Comparison of ENCODE assay signal across 16 cellular contexts in genomic region chrX:116318672-116319071, GRCh38.
"Had no signal": no experiment of that assay in that cellular context is flagged by ENCODE, and none has a peak within 500 bp of the region (broad histone marks: within the 10 kb centered on the region; RNA-seq: fewer than 3 reads in every experiment).

No MANE protein-coding gene starts in this region.

- H3K4me3 ChIP-seq: gastroesophageal sphincter, heart right ventricle, left ventricle myocardium inferior, smooth muscle cell, testis had no signal

- H3K27ac ChIP-seq: gastroesophageal sphincter, heart right ventricle, left ventricle myocardium inferior, testis had no signal

- DNase-seq: activated CD4-positive, alpha-beta T cell treated with anti-CD3 and anti-CD28 coated beads, Interleukin-2, amount 10 ng/mL, durations not matched to agents 7 days and 5 days; activated CD8-positive, alpha-beta memory T cell treated with anti-CD3 and anti-CD28 coated beads for 24 hours; activated naive CD8-positive, alpha-beta T cell treated with anti-CD3 and anti-CD28 coated beads for 36 hours; amygdala; erythroblast; heart right ventricle; left ventricle myocardium inferior; mesenchymal stem cell; nucleus accumbens; posterior cingulate gyrus; right cardiac atrium; stimulated activated naive CD8-positive, alpha-beta T cell treated with anti-CD3 and anti-CD28 coated beads, Interleukin-15, amount 100 ng/mL, for 72 hours; testis had no signal

- H3K4me2 ChIP-seq: smooth muscle cell had no signal

- H3K27me3 ChIP-seq: gastroesophageal sphincter, heart right ventricle, testis had no signal

- H3K9me3 ChIP-seq: gastroesophageal sphincter, heart right ventricle, left ventricle myocardium inferior, testis had no signal

- H3K36me3 ChIP-seq: gastroesophageal sphincter, heart right ventricle, left ventricle myocardium inferior had no signal

- ATAC-seq: heart right ventricle; natural killer cell treated with Interleukin-12 subunit alpha and Interleukin-12 subunit beta and Interleukin-15 and Interleukin-18, amount 100 ng/mL, for 72 hours; right cardiac atrium; stimulated activated naive CD8-positive, alpha-beta T cell treated with anti-CD3 and anti-CD28 coated beads, Interleukin-15, amount 100 ng/mL, for 72 hours had no signal

- H3K4me1 ChIP-seq: gastroesophageal sphincter, heart right ventricle, left ventricle myocardium inferior, testis had no signal
